Comparison of ENCODE assay signal across 8 cellular contexts in genomic region chr10:80699602-80700039, GRCh38.
DNase-seq lines count a peak whose midpoint lies in the region; FAIRE-seq and TF ChIP-seq lines count a peak whose summit lies in the region.

No MANE protein-coding gene starts in this region.

- H3K36me3 ChIP-seq in SJSA1 = no peaks in the 10 kb centered on the region

- H3K4me1 ChIP-seq in SJSA1 (replicated peaks) = no peaks in the 10 kb centered on the region

- peak; percentile 93 for TF ChIP-seq CTCF in LNCAP (IDR thresholded peaks at IDR 0.05)

- peak; percentile 70 for FAIRE-seq in urothelium cell line (lab: Jason Lieb, UNC)

- H3K27me3 ChIP-seq in SJSA1 (replicated peaks) = no peaks in the 10 kb centered on the region

- no peak overlapping the region for H3K27ac ChIP-seq in SJSA1

- H3K4me3 ChIP-seq in SJSA1 = no peak overlapping the region

- intact Hi-C loops in head of caudate nucleus (cut with DNase I) (no loop called here), posterior cingulate gyrus (cut with DNase I) (loop anchor here (2.0 to 5.0 kb wide), 3 partner anchors 163 to 318 kb away; no protein-coding TSS in a partner anchor)

- H3K9me3 ChIP-seq in SJSA1 (replicated peaks) = no peaks in the 10 kb centered on the region

- DNase-seq in GF-D8 (lab: John Stamatoyannopoulos, UW) = peak; percentile 6
- peak; percentile 74 for DNase-seq in H4 (ENCODE audit: low spot score)
- DNase-seq in SJSA1 (ENCODE audit: low read depth in 1 of 2, low spot score in 2 of 2) = peak; percentile 52 to 77
- peak; percentile 37 to 62 (median 56) for DNase-seq in activated naive CD4-positive, alpha-beta T cell (lab: John Stamatoyannopoulos, UW)
- DNase-seq in head of caudate nucleus = peak; percentile 70 to 94 (median 87)
- peak; percentile 74 to 97 (median 92) for DNase-seq in posterior cingulate gyrus
- peak; percentile 87 for DNase-seq in urothelium cell line (ENCODE audit: low spot score)

Comparison
In these comparisons a context has a peak if more than half of its experiments do, and no peak if none do; other contexts are left out.
1. DNase-seq: peak in every context shown above with its lines; median percentile 92 in posterior cingulate gyrus; 87 in head of caudate nucleus; 87 in urothelium cell line; 74 in H4; 64 in SJSA1; 56 in activated naive CD4-positive, alpha-beta T cell; 6 in GF-D8.